In genomic region chr11:86755196-86755595, GRCh38 we compare ENCODE assay signal across 34 cellular contexts. TPM values are rescaled to one million over a fixed set of nuclear protein-coding genes. Genes with fewer than 3 reads are reported as not detected.
"Had no signal": no experiment of that assay in that cellular context is flagged by ENCODE, and none has a peak within 500 bp of the region (broad histone marks: within the 10 kb centered on the region; RNA-seq: fewer than 3 reads in every experiment).

No MANE protein-coding gene starts in this region.

- H3K4me3 ChIP-seq: adrenal gland, body of pancreas, gastroesophageal sphincter, heart right ventricle, hepatocyte had no signal

- H3K4me2 ChIP-seq: hepatocyte had no signal

- H3K9me3 Mint-ChIP-seq: activated CD4-positive, alpha-beta memory T cell treated with anti-CD3 and anti-CD28 coated beads for 36 hours; activated naive CD4-positive, alpha-beta T cell treated with anti-CD3 and anti-CD28 coated beads for 36 hours; activated naive CD4-positive, alpha-beta T cell treated with anti-CD3 and anti-CD28 coated beads, Interleukin-2, amount 50 U/mL, for 24 hours; activated naive CD8-positive, alpha-beta T cell treated with anti-CD3 and anti-CD28 coated beads for 36 hours; activated naive CD8-positive, alpha-beta T cell treated with anti-CD3 and anti-CD28 coated beads, Interleukin-2, amount 50 U/mL, for 24 hours; activated T-helper 1 cell treated with anti-CD3 and anti-CD28 coated beads, Interleukin-12 subunit alpha, Interleukin-12 subunit beta, Interleukin-2, Interleukin-4 antibody, amounts not matched to agents 30 ng/mL and 10 ng/mL and 1 ng/mL, durations not matched to agents 14 hours and 24 hours and 36 hours; activated T-helper 2 cell treated with anti-CD3 and anti-CD28 coated beads, Interferon-gamma antibody, Interleukin-2, Interleukin-4, amounts not matched to agents 10 μg/mL and 5 μg/mL and 100 μg/mL, durations not matched to agents 14 hours and 24 hours and 36 hours; effector memory CD8-positive, alpha-beta T cell had no signal

- DNase-seq: activated CD4-positive, alpha-beta memory T cell treated with anti-CD3 and anti-CD28 coated beads for 36 hours; activated CD4-positive, alpha-beta T cell treated with anti-CD3 and anti-CD28 coated beads for 36 hours; activated CD4-positive, alpha-beta T cell treated with anti-CD3 and anti-CD28 coated beads, Interleukin-2, amount 10 ng/mL, durations not matched to agents 24 days and 14 days; activated CD4-positive, CD25-positive, alpha-beta regulatory T cell; activated CD4-positive, CD25-positive, alpha-beta regulatory T cell treated with anti-CD3 and anti-CD28 coated beads, Interleukin-2, amount 50 U/mL, for 72 hours; activated CD8-positive, alpha-beta memory T cell treated with anti-CD3 and anti-CD28 coated beads, Interleukin-2, amount 10 ng/mL, durations not matched to agents 7 days and 5 days; activated CD8-positive, alpha-beta memory T cell treated with anti-CD3 and anti-CD28 coated beads, Interleukin-2, amount 50 U/mL, for 4 hours; activated CD8-positive, alpha-beta T cell treated with anti-CD3 and anti-CD28 coated beads, Interleukin-2, amount 10 ng/mL, durations not matched to agents 7 days and 5 days; activated effector memory CD4-positive, alpha-beta T cell treated with anti-CD3 and anti-CD28 coated beads, Interleukin-2, amount 50 U/mL, for 16 hours; activated naive CD4-positive, alpha-beta T cell treated with anti-CD3 and anti-CD28 coated beads for 36 hours; activated naive CD8-positive, alpha-beta T cell treated with anti-CD3 and anti-CD28 coated beads for 36 hours; activated naive CD8-positive, alpha-beta T cell treated with anti-CD3 and anti-CD28 coated beads, Interleukin-2, amount 50 U/mL, for 24 hours; activated T-cell treated with anti-CD3 and anti-CD28 coated beads, Interleukin-2, amount 50 U/mL, for 1 hour; activated T-cell treated with anti-CD3 and anti-CD28 coated beads, Interleukin-2, amount 50 U/mL, for 48 hours; adrenal gland; amygdala; aorta; body of pancreas; caudate nucleus; cortex of kidney; dermis blood vessel endothelial cell; effector CD4-positive, alpha-beta T cell; effector memory CD8-positive, alpha-beta T cell; foreskin keratinocyte; heart right ventricle; T-helper 17 cell had no signal

- H3K4me1 Mint-ChIP-seq: activated CD4-positive, alpha-beta T cell treated with anti-CD3 and anti-CD28 coated beads for 36 hours; activated CD4-positive, alpha-beta T cell treated with anti-CD3 and anti-CD28 coated beads, Interleukin-2, amount 10 ng/mL, durations not matched to agents 24 days and 14 days; activated CD8-positive, alpha-beta memory T cell treated with anti-CD3 and anti-CD28 coated beads, Interleukin-2, amount 10 ng/mL, durations not matched to agents 7 days and 5 days; activated naive CD4-positive, alpha-beta T cell treated with anti-CD3 and anti-CD28 coated beads, Interleukin-2, amount 50 U/mL, for 24 hours; activated naive CD8-positive, alpha-beta T cell treated with anti-CD3 and anti-CD28 coated beads for 36 hours; activated naive CD8-positive, alpha-beta T cell treated with anti-CD3 and anti-CD28 coated beads, Interleukin-2, amount 50 U/mL, for 24 hours; T-helper 17 cell had no signal

- H3K36me3 Mint-ChIP-seq: activated CD4-positive, alpha-beta memory T cell treated with anti-CD3 and anti-CD28 coated beads for 36 hours; activated CD8-positive, alpha-beta memory T cell treated with anti-CD3 and anti-CD28 coated beads, Interleukin-2, amount 10 ng/mL, durations not matched to agents 7 days and 5 days; activated naive CD4-positive, alpha-beta T cell treated with anti-CD3 and anti-CD28 coated beads, Interleukin-2, amount 50 U/mL, for 24 hours; activated naive CD8-positive, alpha-beta T cell treated with anti-CD3 and anti-CD28 coated beads for 36 hours had no signal

- H3K4me3 Mint-ChIP-seq: activated CD4-positive, alpha-beta memory T cell treated with anti-CD3 and anti-CD28 coated beads for 36 hours; activated CD4-positive, alpha-beta T cell treated with anti-CD3 and anti-CD28 coated beads for 36 hours; activated CD4-positive, alpha-beta T cell treated with anti-CD3 and anti-CD28 coated beads, Interleukin-2, amount 10 ng/mL, durations not matched to agents 24 days and 14 days; activated CD8-positive, alpha-beta memory T cell treated with anti-CD3 and anti-CD28 coated beads, Interleukin-2, amount 10 ng/mL, durations not matched to agents 7 days and 5 days; activated CD8-positive, alpha-beta T cell treated with anti-CD3 and anti-CD28 coated beads, Interleukin-2, amount 10 ng/mL, durations not matched to agents 7 days and 5 days; activated naive CD4-positive, alpha-beta T cell treated with anti-CD3 and anti-CD28 coated beads for 36 hours; activated naive CD4-positive, alpha-beta T cell treated with anti-CD3 and anti-CD28 coated beads, Interleukin-2, amount 50 U/mL, for 24 hours; activated naive CD8-positive, alpha-beta T cell treated with anti-CD3 and anti-CD28 coated beads for 36 hours; activated naive CD8-positive, alpha-beta T cell treated with anti-CD3 and anti-CD28 coated beads, Interleukin-2, amount 50 U/mL, for 24 hours; activated T-helper 1 cell treated with anti-CD3 and anti-CD28 coated beads, Interleukin-12 subunit alpha, Interleukin-12 subunit beta, Interleukin-2, Interleukin-4 antibody, amounts not matched to agents 30 ng/mL and 10 ng/mL and 1 ng/mL, durations not matched to agents 14 hours and 24 hours and 36 hours; effector memory CD8-positive, alpha-beta T cell; T-helper 17 cell had no signal

- H3K27me3 ChIP-seq: adrenal gland, body of pancreas, foreskin keratinocyte, gastroesophageal sphincter, heart right ventricle, hepatocyte had no signal

- H2AFZ ChIP-seq: hepatocyte had no signal

- H3K27me3 Mint-ChIP-seq: activated naive CD4-positive, alpha-beta T cell treated with anti-CD3 and anti-CD28 coated beads, Interleukin-2, amount 50 U/mL, for 24 hours had no signal

- H3K27ac ChIP-seq: adrenal gland, body of pancreas, foreskin keratinocyte, gastroesophageal sphincter, heart right ventricle, hepatocyte had no signal

- H3K9me3 ChIP-seq: adrenal gland, body of pancreas, gastroesophageal sphincter, heart right ventricle had no signal

- H3K27ac Mint-ChIP-seq: activated CD4-positive, alpha-beta memory T cell treated with anti-CD3 and anti-CD28 coated beads for 36 hours; activated CD4-positive, alpha-beta T cell treated with anti-CD3 and anti-CD28 coated beads for 36 hours; activated CD4-positive, alpha-beta T cell treated with anti-CD3 and anti-CD28 coated beads, Interleukin-2, amount 10 ng/mL, durations not matched to agents 24 days and 14 days; activated CD8-positive, alpha-beta memory T cell treated with anti-CD3 and anti-CD28 coated beads, Interleukin-2, amount 10 ng/mL, durations not matched to agents 7 days and 5 days; activated CD8-positive, alpha-beta T cell treated with anti-CD3 and anti-CD28 coated beads, Interleukin-2, amount 10 ng/mL, durations not matched to agents 7 days and 5 days; activated naive CD4-positive, alpha-beta T cell treated with anti-CD3 and anti-CD28 coated beads for 36 hours; activated naive CD4-positive, alpha-beta T cell treated with anti-CD3 and anti-CD28 coated beads, Interleukin-2, amount 50 U/mL, for 24 hours; activated naive CD8-positive, alpha-beta T cell treated with anti-CD3 and anti-CD28 coated beads for 36 hours; activated naive CD8-positive, alpha-beta T cell treated with anti-CD3 and anti-CD28 coated beads, Interleukin-2, amount 50 U/mL, for 24 hours; activated T-helper 1 cell treated with anti-CD3 and anti-CD28 coated beads, Interleukin-12 subunit alpha, Interleukin-12 subunit beta, Interleukin-2, Interleukin-4 antibody, amounts not matched to agents 30 ng/mL and 10 ng/mL and 1 ng/mL, durations not matched to agents 14 hours and 24 hours and 36 hours; activated T-helper 2 cell treated with anti-CD3 and anti-CD28 coated beads, Interferon-gamma antibody, Interleukin-2, Interleukin-4, amounts not matched to agents 10 μg/mL and 5 μg/mL and 100 μg/mL, durations not matched to agents 14 hours and 24 hours and 36 hours; T-helper 17 cell had no signal

- H3K4me1 ChIP-seq: adrenal gland, foreskin keratinocyte, gastroesophageal sphincter, heart right ventricle had no signal

- FAIRE-seq: colon, endothelial cell of umbilical vein had no signal

- H3K36me3 ChIP-seq: adrenal gland, gastroesophageal sphincter, heart right ventricle had no signal

- ATAC-seq: activated CD4-positive, alpha-beta T cell treated with anti-CD3 and anti-CD28 coated beads for 36 hours; activated CD8-positive, alpha-beta memory T cell treated with anti-CD3 and anti-CD28 coated beads, Interleukin-2, amount 10 ng/mL, durations not matched to agents 7 days and 5 days; activated CD8-positive, alpha-beta T cell treated with anti-CD3 and anti-CD28 coated beads, Interleukin-2, amount 10 ng/mL, durations not matched to agents 7 days and 5 days; activated naive CD8-positive, alpha-beta T cell treated with anti-CD3 and anti-CD28 coated beads, Interleukin-2, amount 50 U/mL, for 24 hours; body of pancreas; effector memory CD8-positive, alpha-beta T cell; esophagus mucosa; foreskin keratinocyte; gastroesophageal sphincter; heart right ventricle; T-helper 17 cell had no signal

- H3K79me2 ChIP-seq: hepatocyte had no signal

RNA-seq across cellular contexts. Expression of gene PRSS23, which starts 45.1 kb away (rescaled TPM):
- total RNA-seq: T-helper 17 cell had no signal
